In genomic region chr22:41448189-41448808, GRCh38 we compare ENCODE assay signal across 8 cellular contexts. TPM values are rescaled to one million over a fixed set of nuclear protein-coding genes. Genes with fewer than 3 reads are reported as not detected.
DNase-seq lines count a peak whose midpoint lies in the region; ATAC-seq and TF ChIP-seq lines count a peak whose summit lies in the region.

No MANE protein-coding gene starts in this region.

- H3K27me3 Mint-ChIP-seq in activated CD4-positive, alpha-beta memory T cell treated with anti-CD3 and anti-CD28 coated beads, Interleukin-2, amount 10 ng/mL, durations not matched to agents 7 days and 5 days, result no peaks in the 10 kb centered on the region

- H3K4me1 ChIP-seq in BLaER1 (peaks cover 30% of the 10 kb centered on the region), duodenal mucosa (ENCODE audit: control insufficient read depth in 1 of 2, insufficient read depth in 2 of 2, low read length in 2 of 2) (peaks cover 11% of the 10 kb centered on the region in 2 donors), right lobe of liver (peaks cover 0 to 15% (median under 1%) of the 10 kb centered on the region in 4 donors)

- peaks cover 22% of the 10 kb centered on the region for H3K4me1 Mint-ChIP-seq in activated CD4-positive, alpha-beta memory T cell treated with anti-CD3 and anti-CD28 coated beads, Interleukin-2, amount 10 ng/mL, durations not matched to agents 7 days and 5 days

- H4K20me1 ChIP-seq in BLaER1, result peaks cover 23% of the 10 kb centered on the region

- H3K4me3 Mint-ChIP-seq in activated CD4-positive, alpha-beta memory T cell treated with anti-CD3 and anti-CD28 coated beads, Interleukin-2, amount 10 ng/mL, durations not matched to agents 7 days and 5 days, result peak overlapping the region; percentile 95

- H3K27me3 ChIP-seq in BLaER1 (no peaks in the 10 kb centered on the region), duodenal mucosa (ENCODE audit: control insufficient read depth in 1 of 2, insufficient read depth in 2 of 2, low read length in 2 of 2) (no peaks in the 10 kb centered on the region), right lobe of liver (no peaks in the 10 kb centered on the region)

- DNase-seq in HK-2 (ENCODE audit: unreplicated experiment), result peak; percentile 94
- DNase-seq in NCI-H82 treated with DMSO at 0.1 percent for 48 hours (lab: John Stamatoyannopoulos, UW; ENCODE audit: unreplicated experiment), result peak; percentile 97
- peak; percentile 94 for DNase-seq in activated CD4-positive, alpha-beta memory T cell treated with anti-CD3 and anti-CD28 coated beads, Interleukin-2, amount 10 ng/mL, durations not matched to agents 7 days and 5 days
- peak; percentile 97 to 98 (median 98) for DNase-seq in right lobe of liver
- peak; percentile 94 for DNase-seq in stimulated activated CD4-positive, alpha-beta T cell treated with anti-CD3 and anti-CD28 coated beads, Interleukin-4, amount 100 ng/mL, for 24 hours

- H3K9me3 Mint-ChIP-seq in activated CD4-positive, alpha-beta memory T cell treated with anti-CD3 and anti-CD28 coated beads, Interleukin-2, amount 10 ng/mL, durations not matched to agents 7 days and 5 days, result no peaks in the 10 kb centered on the region

- TF ChIP-seq CTCF in right lobe of liver (IDR thresholded peaks at IDR 0.05), result no peak

- peak; percentile 42 for ATAC-seq in GM19397 (IDR thresholded peaks at IDR 0.05; ENCODE audit: unreplicated experiment)
- peak; percentile 72 to 86 (median 74) for ATAC-seq in right lobe of liver

- H3K4me3 ChIP-seq in BLaER1 (peak overlapping the region; percentile 98), duodenal mucosa (ENCODE audit: low read depth in 1 of 2, low read length in 2 of 2) (peak overlapping the region; percentile 96 to 97), right lobe of liver (peak overlapping the region; percentile 72 to 96 (median 95))

- CTCF ChIA-PET in activated CD4-positive, alpha-beta memory T cell treated with anti-CD3 and anti-CD28 coated beads, Interleukin-2, amount 10 ng/mL, durations not matched to agents 7 days and 5 days (lab: Charles Lee), result interaction anchor here (1.3 to 1.8 kb wide), 4 partner anchors 16 to 79 kb away, joined by 3 to 13 read pairs (median 4); no protein-coding TSS in a partner anchor

- H3K36me3 ChIP-seq in BLaER1, result peaks cover 4% of the 10 kb centered on the region
- peaks cover 0 to under 1% of the 10 kb centered on the region in 2 donors for H3K36me3 ChIP-seq in duodenal mucosa (ENCODE audit: control insufficient read depth in 1 of 2, insufficient read depth in 2 of 2, low read length in 2 of 2)
- H3K36me3 ChIP-seq in right lobe of liver, result peaks cover 0 to 6% (median 2%) of the 10 kb centered on the region in 4 donors

- peak; percentile 92 for TF ChIP-seq POLR2A in right lobe of liver (IDR thresholded peaks at IDR 0.05)

- peaks cover 22% of the 10 kb centered on the region for H3K36me3 Mint-ChIP-seq in activated CD4-positive, alpha-beta memory T cell treated with anti-CD3 and anti-CD28 coated beads, Interleukin-2, amount 10 ng/mL, durations not matched to agents 7 days and 5 days (ENCODE audit: low read depth)

- H3K27ac Mint-ChIP-seq in activated CD4-positive, alpha-beta memory T cell treated with anti-CD3 and anti-CD28 coated beads, Interleukin-2, amount 10 ng/mL, durations not matched to agents 7 days and 5 days, result peak overlapping the region; percentile 93

- peak overlapping the region; percentile 92 for H3K9ac ChIP-seq in BLaER1
- peak overlapping the region; percentile 96 to 97 for H3K9ac ChIP-seq in duodenal mucosa (ENCODE audit: low read depth in 1 of 2, low read length in 2 of 2)

- H3K9me3 ChIP-seq in BLaER1 (no peaks in the 10 kb centered on the region), duodenal mucosa (ENCODE audit: control insufficient read depth in 1 of 2, low read length in 2 of 2) (no peaks in the 10 kb centered on the region), right lobe of liver (no peaks in the 10 kb centered on the region)

- intact Hi-C loops in right lobe of liver (cut with DNase I), result no loop called here

- H3K27ac ChIP-seq in BLaER1 (peak overlapping the region; percentile 96), duodenal mucosa (ENCODE audit: low read depth, low read length) (peak overlapping the region; percentile 99), right lobe of liver (peak overlapping the region; percentile 98 to 100 (median 99))

- WGBS in right lobe of liver (ENCODE audit: insufficient coverage, low coverage, low lambda C conversion rate, missing lambda C conversion rate), result under 1% methylated on average over 24 of the region's 28 CpGs

- POLR2A ChIA-PET in activated CD4-positive, alpha-beta memory T cell treated with anti-CD3 and anti-CD28 coated beads, Interleukin-2, amount 10 ng/mL, durations not matched to agents 7 days and 5 days (lab: Charles Lee), result interaction anchor here (0.7 to 5.0 kb wide), 21 partner anchors 8 to 172 kb away, joined by 3 to 86 read pairs (median 4); partner anchors contain the start of genes ACO2, DESI1, PHF5A and PMM1

- H3K4me2 ChIP-seq in BLaER1, result peak overlapping the region; percentile 86

RNA-seq across cellular contexts. Expression of gene TOB2, which starts 1.7 kb away (rescaled TPM):
- total RNA-seq in activated CD4-positive, alpha-beta memory T cell treated with anti-CD3 and anti-CD28 coated beads, Interleukin-2, amount 10 ng/mL, durations not matched to agents 7 days and 5 days, result 10 to 100 TPM; 38.7 to 41.2 TPM
- total RNA-seq in right lobe of liver, result 10 to 100 TPM; 11.6 to 33.4 (median 19.4) TPM

RNA-seq across cellular contexts. Expression of gene PHF5A, which starts 20.2 kb away (rescaled TPM):
- total RNA-seq in activated CD4-positive, alpha-beta memory T cell treated with anti-CD3 and anti-CD28 coated beads, Interleukin-2, amount 10 ng/mL, durations not matched to agents 7 days and 5 days, result 10 to 100 TPM; 43.9 to 55.3 TPM
- total RNA-seq in right lobe of liver, result 10 to 100 TPM; 12.1 to 20.7 (median 14.5) TPM

RNA-seq across cellular contexts. Expression of gene ACO2, which starts 20.6 kb away (rescaled TPM):
- 10 to 100 TPM; 69.9 to 72.2 TPM for total RNA-seq in activated CD4-positive, alpha-beta memory T cell treated with anti-CD3 and anti-CD28 coated beads, Interleukin-2, amount 10 ng/mL, durations not matched to agents 7 days and 5 days
- total RNA-seq in right lobe of liver, result 100 to 1,000 TPM in 2 of 6 experiments, 10 to 100 TPM in 4; 62.6 to 135 (median 66.8) TPM

Comparison
In these comparisons a context has a peak if more than half of its experiments do, and no peak if none do; other contexts are left out.
1. Peak in every context shown above with its lines: DNase-seq, ATAC-seq, H3K4me3 ChIP-seq and H3K27ac ChIP-seq.